ENCODE assay signal across 1 cellular context in genomic region chr3:105553851-105554250, GRCh38.
TF ChIP-seq lines count a peak whose summit lies in the region.

No MANE protein-coding gene starts in this region.

TF ChIP-seq in IMR-90, 13 proteins besides CTCF, POLR2A, EP300 and RAD21:
- TF ChIP-seq SMC3 (IDR thresholded peaks at IDR 0.05; ENCODE audit: low read depth, low read length) (no peak), USF2 (IDR thresholded peaks at IDR 0.05; ENCODE audit: low read depth, low read length) (no peak), MXI1 (IDR thresholded peaks at IDR 0.05; ENCODE audit: borderline replicate concordance, low read depth, low read length) (no peak), FOS (IDR thresholded peaks at IDR 0.05; ENCODE audit: low read depth, low read length) (no peak), RCOR1 (IDR thresholded peaks at IDR 0.05; ENCODE audit: insufficient replicate concordance, low read length) (no peak), CHD1 (IDR thresholded peaks at IDR 0.05; ENCODE audit: low read depth, low read length) (no peak), MAFK (IDR thresholded peaks at IDR 0.05; ENCODE audit: low read depth, low read length) (no peak), MAZ (IDR thresholded peaks at IDR 0.05; ENCODE audit: borderline replicate concordance, low read depth, low read length) (no peak), ELK1 (IDR thresholded peaks at IDR 0.05; ENCODE audit: borderline replicate concordance, low read depth, low read length) (no peak), BHLHE40 (IDR thresholded peaks at IDR 0.05; ENCODE audit: low read depth, low read length) (no peak), CEBPB (IDR thresholded peaks at IDR 0.05; ENCODE audit: low read depth, low read length) (no peak), NFE2L2 (IDR thresholded peaks at IDR 0.05; ENCODE audit: low read depth, low read length) (no peak), RFX5 (IDR thresholded peaks at IDR 0.05; ENCODE audit: low read depth, low read length) (no peak)
